ENCODE assay signal across 1 cellular context in the genomic region with DNA sequence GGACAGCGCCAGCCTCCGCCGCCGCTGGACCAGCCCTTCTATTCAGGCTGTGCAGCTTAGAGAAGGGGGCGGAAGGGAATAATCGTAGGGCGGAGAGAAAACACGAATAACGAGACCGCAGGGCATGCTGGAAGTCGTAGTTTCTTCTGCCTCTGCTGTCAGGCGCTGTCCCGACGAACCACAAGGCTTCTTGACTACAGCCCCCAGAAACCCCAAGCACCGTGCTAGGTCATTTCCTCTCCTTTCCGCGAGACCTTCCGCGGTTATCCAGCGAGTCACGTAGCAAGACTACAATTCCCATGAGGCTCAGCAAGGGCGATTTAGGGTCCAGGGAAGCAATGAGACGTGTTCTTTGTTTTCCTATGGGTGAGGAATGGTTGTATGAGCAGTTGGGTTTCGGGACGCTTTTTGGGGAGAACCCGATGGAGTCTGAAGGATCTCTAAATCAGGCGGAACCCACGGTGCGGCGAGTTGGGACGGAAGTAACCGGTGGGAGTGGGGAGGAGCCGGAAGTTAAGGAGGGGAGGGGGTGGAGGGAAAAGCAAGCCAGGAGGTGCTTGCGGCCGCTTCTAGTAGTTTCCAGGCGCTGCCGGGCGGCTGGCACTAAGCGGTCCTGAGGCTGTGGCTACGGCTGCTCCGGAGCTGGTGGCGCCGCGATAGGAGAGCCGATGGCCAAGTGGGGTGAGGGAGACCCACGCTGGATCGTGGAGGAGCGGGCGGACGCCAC.
TF ChIP-seq lines count a peak whose summit lies in the region.

A gene (plus strand): TSS at position 572 of the 727 bp plus-strand sequence. CDS start 97 bp downstream, at position 669.
A gene (minus strand): TSS at position 80 of the 727 bp plus-strand sequence. CDS start 3,499 bp downstream, outside the sequence.

TF ChIP-seq in IMR-90, 13 proteins besides CTCF, POLR2A, EP300 and RAD21 (continued from another document):
- TF ChIP-seq SMC3 (IDR thresholded peaks at IDR 0.05; ENCODE audit: low read depth, low read length) = 0 out of 2 replicates have a peak, but pooled peaks have one; percentile 12
